In the genomic region with DNA sequence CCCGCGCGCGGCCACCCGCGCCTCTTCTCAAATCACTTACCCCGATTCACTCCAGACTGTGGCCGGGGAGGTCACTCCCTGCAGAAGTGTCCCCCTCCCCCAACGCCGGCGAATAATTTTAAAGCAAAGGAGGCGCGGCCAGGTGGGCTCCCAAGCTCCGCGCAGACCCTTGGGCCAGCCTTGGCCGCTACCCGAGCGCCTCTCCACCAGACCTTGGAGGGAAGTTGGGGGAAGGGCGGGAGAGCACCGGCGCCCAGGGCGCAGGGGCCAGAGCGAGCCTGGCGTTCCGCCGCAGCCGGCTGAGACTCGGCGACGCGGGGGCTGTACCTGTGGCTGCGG, we compare ENCODE assay signal across 10 cellular contexts. TPM values are rescaled to one million over a fixed set of nuclear protein-coding genes. Genes with fewer than 3 reads are reported as not detected.
A peak's percentile ranks its signal among the peaks of the same experiment; 100 is the strongest.
DNase-seq lines count a peak whose midpoint lies in the region; ATAC-seq and TF ChIP-seq lines count a peak whose summit lies in the region.
"Had no signal": no experiment of that assay in that cellular context is flagged by ENCODE, and none has a peak within 500 bp of the region (broad histone marks: within the 10 kb centered on the region; RNA-seq: fewer than 3 reads in every experiment).

No MANE protein-coding gene starts in this region.

- H3K4me1 ChIP-seq in mesodermal cell (ENCODE audit: control insufficient read depth, insufficient read depth, low read length, poor library complexity, severe bottlenecking) (peaks cover 23% of the 10 kb centered on the region), tibial artery (peaks cover 0 to 41% (median 17%) of the 10 kb centered on the region in 4 donors)

- no peaks in the 10 kb centered on the region for H3K36me3 ChIP-seq in mesodermal cell (ENCODE audit: control insufficient read depth, insufficient read depth, low read length)
- H3K36me3 ChIP-seq in tibial artery, result no peaks in the 10 kb centered on the region

- H3K4me3 ChIP-seq in mesodermal cell (ENCODE audit: extremely low read depth, insufficient read depth, low read length, poor library complexity, severe bottlenecking) (peak overlapping the region; percentile 33), tibial artery (peak overlapping the region; percentile 63 to 87)

- H3K27ac ChIP-seq in mesodermal cell (ENCODE audit: low read depth, low read length, severe bottlenecking) (no peak overlapping the region), tibial artery (peak overlapping the region; percentile 98 to 99)
- H3K27ac ChIP-seq: epithelial cell of prostate had no signal

- H3K27ac Mint-ChIP-seq in activated T-cell treated with anti-CD3 and anti-CD28 coated beads, Interleukin-2, amount 50 U/mL, for 72 hours, result no peak overlapping the region
- H3K27ac Mint-ChIP-seq in brain, result no peak overlapping the region

- peaks cover 43% of the 10 kb centered on the region for H3K4me1 Mint-ChIP-seq in activated T-cell treated with anti-CD3 and anti-CD28 coated beads, Interleukin-2, amount 50 U/mL, for 72 hours (ENCODE audit: low read depth)
- H3K4me1 Mint-ChIP-seq in brain, result peaks cover 34% of the 10 kb centered on the region

- 0% methylated on average over 14 to 22 of the region's 32 CpGs for WGBS in mesodermal cell (ENCODE audit: insufficient coverage in 2 of 2), 2 experiments

- peak overlapping the region; percentile 84 to 88 for H3K4me3 Mint-ChIP-seq in activated T-cell treated with anti-CD3 and anti-CD28 coated beads, Interleukin-2, amount 50 U/mL, for 72 hours
- H3K4me3 Mint-ChIP-seq in brain, result peak overlapping the region; percentile 83 to 93 (median 88)

- DNase-seq in activated T-cell treated with anti-CD3 and anti-CD28 coated beads, Interleukin-2, amount 50 U/mL, for 72 hours, result no peak
- no peak for DNase-seq in activated T-cell treated with anti-CD3 and anti-CD28 coated beads, Interleukin-2, amount 50 U/mL, for 48 hours
- no peak for DNase-seq in tibial artery
- DNase-seq in stimulated activated CD4-positive, alpha-beta T cell treated with anti-CD3 and anti-CD28 coated beads, Interleukin-2, amount 100 ng/mL, for 24 hours, result no peak
- no peak for DNase-seq in NCI-H1694 (lab: John Stamatoyannopoulos, UW)
- DNase-seq: AML-193 had no signal

- no peak for ATAC-seq in activated T-cell treated with anti-CD3 and anti-CD28 coated beads, Interleukin-2, amount 50 U/mL, for 72 hours (replicated peaks in 1 of 2)
- ATAC-seq in GM21576 (IDR thresholded peaks at IDR 0.05; ENCODE audit: unreplicated experiment), result no peak

- no peaks in the 10 kb centered on the region for H3K9me3 ChIP-seq in mesodermal cell (ENCODE audit: control insufficient read depth, low read length)
- no peaks in the 10 kb centered on the region for H3K9me3 ChIP-seq in tibial artery

- no peaks in the 10 kb centered on the region for H3K9me3 Mint-ChIP-seq in activated T-cell treated with anti-CD3 and anti-CD28 coated beads, Interleukin-2, amount 50 U/mL, for 72 hours
- peaks cover 0 to 2% (median 0%) of the 10 kb centered on the region in 5 experiments for H3K9me3 Mint-ChIP-seq in brain

- H3K27me3 Mint-ChIP-seq in activated T-cell treated with anti-CD3 and anti-CD28 coated beads, Interleukin-2, amount 50 U/mL, for 72 hours (ENCODE audit: low read depth), result peaks cover 70% of the 10 kb centered on the region
- H3K27me3 Mint-ChIP-seq in brain, result peaks cover 98% of the 10 kb centered on the region

- peaks cover 0 to 3% of the 10 kb centered on the region in 2 donors for H3K36me3 Mint-ChIP-seq in activated T-cell treated with anti-CD3 and anti-CD28 coated beads, Interleukin-2, amount 50 U/mL, for 72 hours (ENCODE audit: insufficient read depth in 2 of 2)
- H3K36me3 Mint-ChIP-seq in brain, result no peaks in the 10 kb centered on the region

- TF ChIP-seq CTCF in brain (conservative IDR thresholded peaks at IDR 0.05) (no peak), tibial artery (IDR thresholded peaks at IDR 0.05) (no peak)

- intact Hi-C loops in tibial artery (cut with DNase I; ENCODE audit: low total_unique reads), result loop anchor here (10.0 kb wide), 1 partner anchor 559 kb away; a partner anchor contains a TSS

- H3K27me3 ChIP-seq in tibial artery, result peaks cover 0 to 4% of the 10 kb centered on the region in 2 donors

RNA-seq across cellular contexts. Expression of a gene that starts 0.3 kb away (rescaled TPM):
- total RNA-seq in activated T-cell treated with anti-CD3 and anti-CD28 coated beads, Interleukin-2, amount 50 U/mL, for 72 hours, result 1 to 10 TPM; 1.0 to 2.2 TPM
- 0.61 TPM for polyA plus RNA-seq in brain (ENCODE audit: insufficient read depth, low read depth, low replicate concordance)
- polyA plus RNA-seq in mesodermal cell (2013, experiment 1 of 2), result not detected
- polyA plus RNA-seq in mesodermal cell (2013, experiment 2 of 2), result 0.15 TPM
